Comparison of ENCODE assay signal across 8 cellular contexts in genomic region chr5:147822686-147823491, GRCh38. TPM values are rescaled to one million over a fixed set of nuclear protein-coding genes. Genes with fewer than 3 reads are reported as not detected.
DNase-seq lines count a peak whose midpoint lies in the region; ATAC-seq and TF ChIP-seq lines count a peak whose summit lies in the region.

No MANE protein-coding gene starts in this region.

- H3K36me3 ChIP-seq in SU-DHL-6 (ENCODE audit: low read length): no peaks in the 10 kb centered on the region

- TF ChIP-seq CTCF in AG09319 (IDR thresholded peaks at IDR 0.05; ENCODE audit: low read depth, low read length) (peak; percentile 76), SU-DHL-6 (IDR thresholded peaks at IDR 0.05; ENCODE audit: insufficient read depth, low read length, poor library complexity, severe bottlenecking) (peak; percentile 74)

- DNase-seq in AG09319 (ENCODE audit: extremely low read depth, low read depth) (peak; percentile 10), NCI-H1417 (lab: John Stamatoyannopoulos, UW) (peak; percentile 37 to 81 (median 80)), cerebellum (ENCODE audit: low spot score) (peak; percentile 70), left lobe of liver (ENCODE audit: low spot score) (peak; percentile 49)
- peak; percentile 33 for DNase-seq in stimulated activated naive CD8-positive, alpha-beta T cell treated with anti-CD3 and anti-CD28 coated beads, Interleukin-15, Interleukin-2, amounts not matched to agents 100 U/mL and 50 U/mL, for 24 hours

- H3F3A ChIP-seq in SU-DHL-6 (ENCODE audit: insufficient read depth): no peaks in the 10 kb centered on the region

- H3K4me2 ChIP-seq in SU-DHL-6 (ENCODE audit: low read depth, low read length, poor library complexity, severe bottlenecking): no peak overlapping the region

- no peak overlapping the region for H3K4me3 ChIP-seq in SU-DHL-6 (ENCODE audit: insufficient read depth, low read length, poor library complexity, severe bottlenecking)

- H3K79me2 ChIP-seq in SU-DHL-6 (ENCODE audit: insufficient read depth, low read length): no peaks in the 10 kb centered on the region

- no peaks in the 10 kb centered on the region for H3K9me3 ChIP-seq in SU-DHL-6 (ENCODE audit: insufficient read depth, low read length)

- no peak overlapping the region for H3K9ac ChIP-seq in SU-DHL-6 (ENCODE audit: low read length)

- peak; percentile 91 for ATAC-seq in GM18498 (IDR thresholded peaks at IDR 0.05; ENCODE audit: unreplicated experiment)
- ATAC-seq in HG02798 (IDR thresholded peaks at IDR 0.05; ENCODE audit: poor library complexity, unreplicated experiment): peak; percentile 89
- peak; percentile 95 for ATAC-seq in left lobe of liver
- peak; percentile 72 for ATAC-seq in stimulated activated naive CD8-positive, alpha-beta T cell treated with anti-CD3 and anti-CD28 coated beads, Interleukin-15, Interleukin-2, amounts not matched to agents 100 U/mL and 50 U/mL, for 24 hours

- H3K27ac ChIP-seq in SU-DHL-6 (ENCODE audit: low read depth, low read length): no peak overlapping the region

- no peaks in the 10 kb centered on the region for H3K27me3 ChIP-seq in SU-DHL-6 (ENCODE audit: low read length)

- H2AFZ ChIP-seq in SU-DHL-6 (ENCODE audit: low read depth, low read length, severe bottlenecking): no peak overlapping the region

- no peaks in the 10 kb centered on the region for H4K20me1 ChIP-seq in SU-DHL-6 (ENCODE audit: low read depth, low read length)

- H3K9me2 ChIP-seq in SU-DHL-6 (replicated peaks; ENCODE audit: insufficient read depth, low read length): no peaks in the 10 kb centered on the region

RNA-seq across cellular contexts. Expression of gene SPINK1, which starts 8.6 kb away (rescaled TPM):
- total RNA-seq in cerebellum (not detected), left lobe of liver (20.0 TPM)

RNA-seq across cellular contexts. Expression of gene JAKMIP2, which starts 40.4 kb away (rescaled TPM):
- total RNA-seq in cerebellum: 33.2 TPM
- 0.40 TPM for total RNA-seq in left lobe of liver

RNA-seq across cellular contexts. Expression of gene SCGB3A2, which starts 55.6 kb away (rescaled TPM):
- not detected for total RNA-seq in cerebellum
- not detected for total RNA-seq in left lobe of liver

Comparison
In these comparisons a context has a peak if more than half of its experiments do, and no peak if none do; other contexts are left out.
1. DNase-seq: peak in every context shown above with its lines; median percentile 80 in NCI-H1417; 70 in cerebellum; 49 in left lobe of liver; 33 in stimulated activated naive CD8-positive, alpha-beta T cell treated with anti-CD3 and anti-CD28 coated beads, Interleukin-15, Interleukin-2, amounts not matched to agents 100 U/mL and 50 U/mL, for 24 hours; 10 in AG09319.
2. RNA of gene SPINK1, which starts 8.6 kb away (total RNA-seq): 20.0 TPM in left lobe of liver (single experiment); not detected in cerebellum (single experiment); every median in the first group is over 10 times any median in the second.
3. RNA of gene JAKMIP2, which starts 40.4 kb away (total RNA-seq): 33.2 TPM in cerebellum (single experiment); 0.40 TPM in left lobe of liver (single experiment); every median in the first group is over 10 times any median in the second.
4. Peak in every context shown above with its lines, with median percentiles within 50 percentile points of each other: ATAC-seq.